Comparison of ENCODE assay signal across 12 cellular contexts in the genomic region with DNA sequence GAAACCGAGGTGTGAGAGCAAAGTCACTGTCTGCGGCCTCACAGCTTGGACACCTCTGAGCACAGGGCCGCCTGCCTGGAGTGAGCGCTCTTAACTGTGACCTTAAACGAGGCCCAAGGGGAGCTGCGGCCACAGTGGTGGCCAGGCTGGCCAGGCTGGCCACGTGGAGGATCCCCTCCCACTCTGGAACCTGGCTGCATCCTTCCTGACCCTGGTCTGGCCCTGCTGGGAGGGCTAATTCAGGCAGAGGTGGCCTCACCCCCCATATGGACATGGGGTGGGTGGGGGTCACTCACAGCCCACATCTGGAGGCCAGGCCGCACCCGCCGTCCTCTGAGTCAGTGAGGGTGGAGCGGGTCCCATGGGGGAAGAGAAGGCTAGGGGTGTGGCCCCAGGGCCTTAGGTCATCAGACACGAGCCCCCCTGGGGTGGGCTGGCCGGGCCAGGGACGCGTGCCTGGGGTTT. TPM values are rescaled to one million over a fixed set of nuclear protein-coding genes. Genes with fewer than 3 reads are reported as not detected.
DNase-seq lines count a peak whose midpoint lies in the region; ATAC-seq, FAIRE-seq and TF ChIP-seq lines count a peak whose summit lies in the region.
"Had no signal": no experiment of that assay in that cellular context is flagged by ENCODE, and none has a peak within 500 bp of the region (broad histone marks: within the 10 kb centered on the region; RNA-seq: fewer than 3 reads in every experiment).

No MANE protein-coding gene starts in this region.

- H3K27ac ChIP-seq in RWPE1 (peak overlapping the region; percentile 99), psoas muscle (peak overlapping the region; percentile 21)
- H3K27ac ChIP-seq: colonic mucosa had no signal

- TF ChIP-seq POLR2A in H54 (IDR thresholded peaks at IDR 0.05; ENCODE audit: low read depth, low read length), result no peak

- H3K27me3 ChIP-seq in BE2C, result no peaks in the 10 kb centered on the region
- no peaks in the 10 kb centered on the region for H3K27me3 ChIP-seq in psoas muscle (ENCODE audit: insufficient read depth in 3 of 3, low read length in 2 of 3)
- H3K27me3 ChIP-seq: colonic mucosa had no signal

- no peak for FAIRE-seq in H54 (lab: Jason Lieb, UNC)

- peaks cover 25% of the 10 kb centered on the region for H3K36me3 ChIP-seq in BE2C
- no peaks in the 10 kb centered on the region for H3K36me3 ChIP-seq in psoas muscle (ENCODE audit: insufficient read depth in 1 of 2, low read depth in 1 of 2)
- H3K36me3 ChIP-seq: colonic mucosa had no signal

- POLR2A ChIA-PET in RWPE1 (lab: Yijun Ruan, JAX; ENCODE audit: low non-redundant PET), result no interaction called here

- H3K4me1 ChIP-seq in BE2C, result peaks cover 32% of the 10 kb centered on the region
- peaks cover 39% of the 10 kb centered on the region for H3K4me1 ChIP-seq in psoas muscle
- H3K4me1 ChIP-seq: colonic mucosa had no signal

- H3K9me3 ChIP-seq in BE2C (no peaks in the 10 kb centered on the region), psoas muscle (no peaks in the 10 kb centered on the region)
- H3K9me3 ChIP-seq: colonic mucosa had no signal

- ATAC-seq in Right ventricle myocardium superior (ENCODE audit: poor library complexity), result peak; percentile 3
- ATAC-seq in psoas muscle, result no peak
- no peak for ATAC-seq in GM18870 (IDR thresholded peaks at IDR 0.05; ENCODE audit: unreplicated experiment)

- CTCF ChIA-PET in RWPE1 (lab: Yijun Ruan, JAX), result interaction anchor here (0.5 to 5.5 kb wide), 7 partner anchors 15 to 89 kb away, joined by 3 to 22 read pairs (median 7); partner anchors contain the start of gene PAM16

- H3K4me3 ChIP-seq in BE2C (ENCODE audit: low read depth, low read length) (no peak overlapping the region), psoas muscle (no peak overlapping the region)
- H3K4me3 ChIP-seq: colonic mucosa had no signal

- peak; percentile 13 for DNase-seq in BE2C
- DNase-seq in RWPE1 (ENCODE audit: low spot score), result no peak
- DNase-seq in Right ventricle myocardium superior, result no peak
- DNase-seq in psoas muscle, result peak; percentile 69 to 84
- no peak for DNase-seq in NCI-H510A (lab: John Stamatoyannopoulos, UW)
- DNase-seq in H54 (ENCODE audit: insufficient read length, low spot score), result no peak
- no peak for DNase-seq in NCI-H2171 (lab: John Stamatoyannopoulos, UW)
- DNase-seq: activated CD4-positive, alpha-beta T cell treated with anti-CD3 and anti-CD28 coated beads, Interleukin-2, amount 50 U/mL, for 48 hours; activated naive CD4-positive, alpha-beta T cell treated with Interleukin-2 at 50 U/mL for 16 hours; colonic mucosa; SW 1271 had no signal

- 66 to 87% (median 77%) methylated on average over 15 of the region's 15 CpGs for WGBS in psoas muscle, 3 donors

- intact Hi-C loops in Right ventricle myocardium superior (cut with DNase I) (no loop called here), psoas muscle (cut with DNase I) (no loop called here)

- TF ChIP-seq CTCF in BE2C (IDR thresholded peaks at IDR 0.05; ENCODE audit: low read depth, low read length) (no peak), RWPE1 (conservative IDR thresholded peaks at IDR 0.05; ENCODE audit: low read depth) (no peak), psoas muscle (IDR thresholded peaks at IDR 0.05) (no peak)

RNA-seq across cellular contexts. Expression of gene VASN, which starts 6.6 kb away (rescaled TPM):
- 147 TPM for polyA plus RNA-seq in BE2C (2012; ENCODE audit: insufficient read depth, insufficient read length, low read depth)
- total RNA-seq in Right ventricle myocardium superior (5.7 TPM), psoas muscle (1 to 10 TPM; 3.0 to 3.6 (median 3.4) TPM)
- polyA plus RNA-seq in psoas muscle, result 1 to 10 TPM; 2.0 to 3.8 (median 3.3) TPM

RNA-seq across cellular contexts. Expression of gene PAM16, which starts 27.1 kb away (rescaled TPM):
- polyA plus RNA-seq in BE2C (2012; ENCODE audit: insufficient read depth, insufficient read length, low read depth), result 216 TPM
- total RNA-seq in Right ventricle myocardium superior (74.0 TPM), psoas muscle (10 to 100 TPM; 60.5 to 84.2 (median 70.7) TPM)
- polyA plus RNA-seq in psoas muscle, result 100 to 1,000 TPM; 144 to 163 (median 160) TPM

RNA-seq across cellular contexts. Expression of gene CORO7, which starts 38.2 kb away (rescaled TPM):
- polyA plus RNA-seq in BE2C (2012; ENCODE audit: insufficient read depth, insufficient read length, low read depth), result 72.6 TPM
- 11.6 TPM for total RNA-seq in Right ventricle myocardium superior
- 1 to 10 TPM; 5.2 to 7.9 (median 7.2) TPM for total RNA-seq in psoas muscle
- 1 to 10 TPM; 3.4 to 5.8 (median 3.9) TPM for polyA plus RNA-seq in psoas muscle

RNA-seq across cellular contexts. Expression of gene DNAJA3, which starts 47.4 kb away (rescaled TPM):
- polyA plus RNA-seq in BE2C (2012; ENCODE audit: insufficient read depth, insufficient read length, low read depth), result 154 TPM
- total RNA-seq in Right ventricle myocardium superior, result 76.8 TPM
- 100 to 1,000 TPM in 1 of 4 donors, 10 to 100 TPM in 3; 77.4 to 110 (median 80.5) TPM for total RNA-seq in psoas muscle
- 100 to 1,000 TPM in 1 of 3 donors, 10 to 100 TPM in 2; 68.0 to 104 (median 95.9) TPM for polyA plus RNA-seq in psoas muscle

Comparison
In these comparisons a context has a peak if more than half of its experiments do, and no peak if none do; other contexts are left out.
1. DNase-seq: peak in BE2C (single experiment) and psoas muscle (2 of 2); none in RWPE1 (single experiment), Right ventricle myocardium superior (single experiment), NCI-H510A (single experiment), H54 (single experiment) and NCI-H2171 (single experiment).